21 cellular contexts compared by ENCODE assay signal in the genomic region with DNA sequence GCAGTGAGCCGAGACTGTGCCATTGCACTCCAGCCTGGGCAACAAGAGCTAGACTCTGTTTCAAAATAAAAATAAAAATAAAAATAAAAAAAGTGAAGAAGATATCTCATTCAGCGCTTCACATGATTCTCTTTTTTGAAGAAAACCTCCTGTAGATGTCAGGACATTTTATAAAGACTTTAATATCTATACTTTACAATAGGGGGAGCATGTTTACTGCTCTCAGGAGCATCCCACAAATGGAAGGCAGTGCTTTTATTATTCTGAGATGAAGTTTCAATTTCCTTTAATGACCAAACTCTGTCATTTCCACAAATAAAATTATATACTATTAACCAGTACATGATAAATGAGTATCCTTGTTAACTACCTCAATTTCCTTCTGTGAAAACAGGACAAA.
"Had no signal": no experiment of that assay in that cellular context is flagged by ENCODE, and none has a peak within 500 bp of the region (broad histone marks: within the 10 kb centered on the region; RNA-seq: fewer than 3 reads in every experiment).

No MANE protein-coding gene starts in this region.

- DNase-seq: effector memory CD8-positive, alpha-beta T cell; head of caudate nucleus; hippocampal formation; left colon; mammary epithelial cell; naive thymus-derived CD4-positive, alpha-beta T cell; nephron progenitor cell; psoas muscle; spleen; stimulated activated CD4-positive, alpha-beta T cell treated with anti-CD3 and anti-CD28 coated beads, Interleukin-15, amount 100 ng/mL, for 24 hours; stimulated activated CD4-positive, alpha-beta T cell treated with anti-CD3 and anti-CD28 coated beads, Interleukin-1b, Interleukin-23, amount 100 ng/mL, for 48 hours; stimulated activated CD4-positive, alpha-beta T cell treated with anti-CD3 and anti-CD28 coated beads, Interleukin-4, amount 100 ng/mL, for 4 hours; stimulated activated naive B cell treated with anti-CD40 and anti-IgM and Interleukin-4, amounts not matched to agents 10 μg/mL and 1 μg/mL and 100 μg/mL, for 72 hours; stimulated activated naive CD8-positive, alpha-beta T cell treated with anti-CD3 and anti-CD28 coated beads, Interleukin-15, amount 100 ng/mL, for 72 hours; testis; upper lobe of right lung had no signal

- H3K4me1 ChIP-seq: psoas muscle, spleen, testis, tibial nerve, upper lobe of right lung, vagina had no signal

- ATAC-seq: effector memory CD8-positive, alpha-beta T cell; left colon; naive thymus-derived CD4-positive, alpha-beta T cell; psoas muscle; sciatic nerve; stimulated activated naive B cell treated with anti-CD40 and anti-IgM and Interleukin-4, amounts not matched to agents 10 μg/mL and 1 μg/mL and 100 μg/mL, for 72 hours; stimulated activated naive CD8-positive, alpha-beta T cell treated with anti-CD3 and anti-CD28 coated beads, Interleukin-15, amount 100 ng/mL, for 72 hours; upper lobe of right lung had no signal

- H3K4me3 ChIP-seq: esophagus muscularis mucosa, psoas muscle, spleen, testis, tibial nerve, upper lobe of right lung, vagina had no signal

- H3K27me3 ChIP-seq: esophagus muscularis mucosa, spleen, testis, tibial nerve, upper lobe of right lung, vagina had no signal

- H3K27ac ChIP-seq: epithelial cell of prostate, esophagus muscularis mucosa, psoas muscle, spleen, tibial nerve, upper lobe of right lung had no signal

- H3K9me3 ChIP-seq: esophagus muscularis mucosa, psoas muscle, spleen, testis, tibial nerve, upper lobe of right lung, vagina had no signal

- H3K36me3 ChIP-seq: esophagus muscularis mucosa, spleen, tibial nerve, upper lobe of right lung, vagina had no signal
